Comparison of ENCODE assay signal across 1 cellular context in the genomic region with DNA sequence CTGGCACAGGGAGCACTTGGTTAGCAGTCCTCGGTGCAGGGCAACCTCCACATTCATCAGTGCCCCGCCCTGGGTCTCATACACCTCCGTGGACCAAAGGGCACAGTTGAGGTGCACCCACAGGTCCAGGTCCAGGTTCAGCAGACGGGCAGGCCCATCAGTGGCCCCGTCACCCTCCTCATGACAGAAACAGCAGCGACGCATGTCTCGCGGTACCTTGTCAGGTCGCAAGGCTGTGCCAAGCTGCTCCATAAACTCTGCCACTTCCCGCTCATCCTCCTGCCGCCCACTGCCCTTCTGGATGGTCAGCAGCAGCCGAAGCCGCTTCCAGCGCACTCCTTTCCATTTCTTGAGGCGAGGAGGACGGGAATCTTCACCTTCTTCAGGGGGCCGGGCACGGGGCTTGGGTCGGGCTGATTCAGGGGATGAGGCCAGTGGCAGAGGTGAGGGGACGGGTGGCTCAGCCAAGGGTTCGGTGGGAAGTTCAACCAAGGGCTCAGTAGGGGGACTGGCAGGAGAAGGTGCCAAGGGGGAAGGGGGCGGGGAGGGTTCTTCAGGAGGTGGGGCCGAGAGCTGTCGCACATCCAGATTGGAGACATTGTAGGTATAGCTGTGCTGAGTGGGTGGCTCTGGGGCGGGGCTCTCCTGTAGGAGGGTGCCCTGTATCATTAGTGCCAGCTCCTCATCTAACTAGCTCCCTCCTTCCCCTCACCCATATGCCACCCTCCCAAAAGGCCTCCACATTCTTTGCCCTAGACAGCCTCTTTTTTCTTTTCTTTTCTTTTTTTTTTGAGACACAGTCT.
A peak's percentile ranks its signal among the peaks of the same experiment; 100 is the strongest.
TF ChIP-seq lines count a peak whose summit lies in the region.

No MANE protein-coding gene starts in this region.

TF ChIP-seq in K562, 482 proteins besides CTCF, POLR2A, EP300 and RAD21:
- TF ChIP-seq RBFOX2 (IDR thresholded peaks at IDR 0.05; ENCODE audit: low read depth, low read length), result peak; percentile 39; the same call in 1 of the 2 replicates
- no peak for TF ChIP-seq TRIM24 (IDR thresholded peaks at IDR 0.05)
